8 cellular contexts compared by ENCODE assay signal in the genomic region with DNA sequence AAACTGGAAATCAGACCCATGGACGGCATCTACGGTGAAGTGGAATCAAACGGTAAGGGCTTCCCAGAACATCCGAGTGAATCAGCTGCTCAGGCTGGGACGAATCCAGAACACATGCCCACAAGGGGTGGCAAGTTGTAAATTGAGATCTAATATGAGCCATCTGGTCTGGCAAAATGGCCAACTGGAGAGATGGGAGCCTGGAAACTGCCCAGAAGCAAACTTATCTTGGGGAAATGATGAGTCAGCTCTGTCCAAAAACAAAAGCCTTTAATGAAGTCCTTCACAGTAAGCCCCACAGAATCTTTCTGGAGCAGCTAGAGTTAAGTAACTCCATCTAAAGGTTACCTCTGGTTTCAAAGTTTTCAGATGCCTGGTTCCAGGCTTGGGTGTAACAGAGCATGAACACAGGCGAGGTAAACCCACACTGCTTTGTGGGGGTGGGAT. TPM values are rescaled to one million over a fixed set of nuclear protein-coding genes. Genes with fewer than 3 reads are reported as not detected.
DNase-seq lines count a peak whose midpoint lies in the region; ATAC-seq and TF ChIP-seq lines count a peak whose summit lies in the region.

No MANE protein-coding gene starts in this region.

- H2AFZ ChIP-seq in hepatocyte, result no peak overlapping the region

- no peaks in the 10 kb centered on the region for H3K79me2 ChIP-seq in hepatocyte

- H3K4me3 ChIP-seq in adrenal gland, result no peak overlapping the region
- H3K4me3 ChIP-seq in hepatocyte, result no peak overlapping the region

- peaks cover 20 to 64% of the 10 kb centered on the region in 2 donors for H3K4me1 ChIP-seq in adrenal gland (replicated peaks in 1 of 2)
- H3K4me1 ChIP-seq in hepatocyte (ENCODE audit: insufficient read depth), result peaks cover 55% of the 10 kb centered on the region

- TF ChIP-seq CTCF in adrenal gland (IDR thresholded peaks at IDR 0.05) (peak in 2 of 6 experiments; percentile 3 to 19), hepatocyte (IDR thresholded peaks at IDR 0.05; ENCODE audit: poor library complexity) (no peak)

- H3K36me3 ChIP-seq in adrenal gland (replicated peaks in 1 of 2) (no peaks in the 10 kb centered on the region), hepatocyte (replicated peaks; ENCODE audit: insufficient read depth, low read depth) (no peaks in the 10 kb centered on the region)

- DNase-seq in HS-27A (ENCODE audit: low read depth) (peak; percentile 82), adrenal gland (peak; percentile 81 to 96 (median 91)), hepatocyte (ENCODE audit: low spot score) (peak; percentile 63), superior temporal gyrus (ENCODE audit: extremely low spot score) (peak; percentile 60)
- no peak for DNase-seq in activated CD4-positive, CD25-positive, alpha-beta regulatory T cell (lab: John Stamatoyannopoulos, UW)
- no peak for DNase-seq in activated CD4-positive, alpha-beta T cell treated with anti-CD3 and anti-CD28 coated beads for 4 hours

- H3K9me2 ChIP-seq in hepatocyte (replicated peaks; ENCODE audit: insufficient read depth), result no peaks in the 10 kb centered on the region

- intact Hi-C loops in adrenal gland (cut with DNase I), result loop anchor here in 1 of 2 donors (10.0 kb wide), 1 partner anchor 112 kb away; the partner anchor contains the start of gene ENAH

- H3K27ac ChIP-seq in adrenal gland (peak overlapping the region; percentile 40 to 97 (median 68)), hepatocyte (peak overlapping the region; percentile 80)

- peak in 1 of 2 donors; percentile 60 for TF ChIP-seq POLR2A in adrenal gland (IDR thresholded peaks at IDR 0.05)

- H3K27me3 ChIP-seq in adrenal gland, result no peaks in the 10 kb centered on the region
- H3K27me3 ChIP-seq in hepatocyte, result no peaks in the 10 kb centered on the region

- ATAC-seq in HG02973 (IDR thresholded peaks at IDR 0.05; ENCODE audit: unreplicated experiment) (no peak), GM19452 (IDR thresholded peaks at IDR 0.05; ENCODE audit: unreplicated experiment) (no peak)

- peak overlapping the region; percentile 53 for H3K4me2 ChIP-seq in hepatocyte

- H3K9me3 ChIP-seq in adrenal gland (replicated peaks in 1 of 3) (no peaks in the 10 kb centered on the region), hepatocyte (ENCODE audit: low read depth) (no peaks in the 10 kb centered on the region)

- 12 to 33% (median 23%) methylated on average over 6 of the region's 6 CpGs for WGBS in adrenal gland, 4 donors
- WGBS in hepatocyte (ENCODE audit: low lambda C conversion rate, missing lambda C conversion rate), result 35% methylated on average over 6 of the region's 6 CpGs

- no peaks in the 10 kb centered on the region for H4K20me1 ChIP-seq in hepatocyte (ENCODE audit: insufficient read depth, poor library complexity, severe bottlenecking)

RNA-seq across cellular contexts. Expression of gene SRP9, which starts 10.6 kb away (rescaled TPM):
- 100 to 1,000 TPM; 197 to 429 (median 293) TPM for total RNA-seq in adrenal gland
- polyA plus RNA-seq in adrenal gland, result 100 to 1,000 TPM; 144 to 521 (median 178) TPM
- total RNA-seq in hepatocyte, result 414 and 445 TPM in 2 replicates
- polyA plus RNA-seq in hepatocyte, result 309 and 360 TPM in 2 replicates

RNA-seq across cellular contexts. Expression of gene EPHX1, which starts 42.9 kb away (rescaled TPM):
- 1,000 to 10,000 TPM; 1,400 to 3,548 (median 1,755) TPM for total RNA-seq in adrenal gland
- 1,000 to 10,000 TPM in 1 of 3 donors, 100 to 1,000 TPM in 2; 337 to 1,831 (median 896) TPM for polyA plus RNA-seq in adrenal gland
- 122 and 133 TPM in 2 replicates for total RNA-seq in hepatocyte
- 102 and 138 TPM in 2 replicates for polyA plus RNA-seq in hepatocyte

Comparison
In these comparisons a context has a peak if more than half of its experiments do, and no peak if none do; other contexts are left out.
1. DNase-seq: peak in HS-27A (single experiment), adrenal gland (7 of 7), hepatocyte (single experiment) and superior temporal gyrus (single experiment); none in activated CD4-positive, CD25-positive, alpha-beta regulatory T cell (0 of 4) and activated CD4-positive, alpha-beta T cell treated with anti-CD3 and anti-CD28 coated beads for 4 hours (0 of 2).
2. RNA of gene EPHX1, which starts 42.9 kb away (total RNA-seq): 1,400 to 3,548 TPM in adrenal gland; 122 to 133 TPM in hepatocyte; every median in the first group is over 10 times any median in the second.